ENCODE assay signal across 8 cellular contexts in genomic region chr2:43059183-43059897, GRCh38.
A peak's percentile ranks its signal among the peaks of the same experiment; 100 is the strongest.
DNase-seq lines count a peak whose midpoint lies in the region; ATAC-seq and TF ChIP-seq lines count a peak whose summit lies in the region.

No MANE protein-coding gene starts in this region.

- intact Hi-C loops in CD8-positive, alpha-beta T cell (cut with DNase I, micrococcal nuclease) = loop anchor here in 1 of 2 experiments (2.0 to 5.0 kb wide), 3 partner anchors 73 to 169 kb away; no protein-coding TSS in a partner anchor
- intact Hi-C loops in naive thymus-derived CD4-positive, alpha-beta T cell (cut with micrococcal nuclease) = loop anchor here in 1 of 2 donors (1.0 to 2.0 kb wide), 3 partner anchors 8 to 170 kb away; no protein-coding TSS in a partner anchor

- no peaks in the 10 kb centered on the region for H3K36me3 ChIP-seq in CD8-positive, alpha-beta T cell (ENCODE audit: insufficient read depth, low read length)
- no peaks in the 10 kb centered on the region for H3K36me3 ChIP-seq in naive thymus-derived CD4-positive, alpha-beta T cell (ENCODE audit: control insufficient read depth in 2 of 3, insufficient read depth in 3 of 3, low read length in 3 of 3)

- H3K27me3 ChIP-seq in CD8-positive, alpha-beta T cell (ENCODE audit: insufficient read depth, low read length) = no peaks in the 10 kb centered on the region
- H3K27me3 ChIP-seq in naive thymus-derived CD4-positive, alpha-beta T cell (ENCODE audit: control insufficient read depth in 2 of 2, insufficient read depth in 2 of 2, low read length in 2 of 2) = no peaks in the 10 kb centered on the region

- peak; percentile 85 for ATAC-seq in CD8-positive, alpha-beta T cell
- peak; percentile 61 for ATAC-seq in HG02588 (IDR thresholded peaks at IDR 0.05; ENCODE audit: unreplicated experiment)
- ATAC-seq in effector memory CD8-positive, alpha-beta T cell (replicated peaks) = peak; percentile 85
- peak; percentile 88 for ATAC-seq in naive thymus-derived CD4-positive, alpha-beta T cell

- peak overlapping the region; percentile 36 for H3K27ac ChIP-seq in CD8-positive, alpha-beta T cell (ENCODE audit: low read depth, low read length)
- peak overlapping the region; percentile 52 for H3K27ac ChIP-seq in naive thymus-derived CD4-positive, alpha-beta T cell (ENCODE audit: low read depth, low read length)
- peak overlapping the region; percentile 35 for H3K27ac ChIP-seq in substantia nigra (ENCODE audit: low read depth, low read length, poor library complexity, severe bottlenecking)

- POLR2A ChIA-PET in CD8-positive, alpha-beta T cell (lab: Charles Lee) = interaction anchor here (0.7 to 1.6 kb wide), 3 partner anchors 8 to 162 kb away, joined by 3 to 5 read pairs (median 5); no protein-coding TSS in a partner anchor
- POLR2A ChIA-PET in naive thymus-derived CD4-positive, alpha-beta T cell (lab: Charles Lee) = interaction anchor here (0.7 to 2.0 kb wide), 12 partner anchors 9 to 170 kb away, joined by 3 to 5 read pairs (median 3); partner anchors contain the start of gene ZFP36L2

- peak overlapping the region; percentile 46 for H3K4me3 Mint-ChIP-seq in CD8-positive, alpha-beta T cell
- peak overlapping the region; percentile 53 to 59 for H3K4me3 Mint-ChIP-seq in effector memory CD8-positive, alpha-beta T cell
- peak overlapping the region; percentile 46 to 80 (median 66) for H3K4me3 Mint-ChIP-seq in naive thymus-derived CD4-positive, alpha-beta T cell

- no peaks in the 10 kb centered on the region for H3K9me3 Mint-ChIP-seq in CD8-positive, alpha-beta T cell
- no peaks in the 10 kb centered on the region for H3K9me3 Mint-ChIP-seq in effector memory CD8-positive, alpha-beta T cell
- H3K9me3 Mint-ChIP-seq in naive thymus-derived CD4-positive, alpha-beta T cell = peaks cover 0 to 5% (median 0%) of the 10 kb centered on the region in 11 donors

- H3K4me1 ChIP-seq in CD8-positive, alpha-beta T cell (ENCODE audit: insufficient read depth, low read length) = peaks cover 27% of the 10 kb centered on the region
- H3K4me1 ChIP-seq in naive thymus-derived CD4-positive, alpha-beta T cell (ENCODE audit: control insufficient read depth in 2 of 2, insufficient read depth in 2 of 2, low read length in 2 of 2) = peaks cover 26 to 27% of the 10 kb centered on the region in 2 donors

- TF ChIP-seq CTCF in CD8-positive, alpha-beta T cell (IDR thresholded peaks at IDR 0.05) = no peak

- peaks cover 28% of the 10 kb centered on the region for H3K4me1 Mint-ChIP-seq in CD8-positive, alpha-beta T cell (ENCODE audit: low read depth)
- H3K4me1 Mint-ChIP-seq in effector memory CD8-positive, alpha-beta T cell (ENCODE audit: low read depth in 2 of 2) = peaks cover 19 to 25% of the 10 kb centered on the region in 2 donors
- H3K4me1 Mint-ChIP-seq in naive thymus-derived CD4-positive, alpha-beta T cell = peaks cover 25 to 54% (median 47%) of the 10 kb centered on the region in 7 donors

- no peaks in the 10 kb centered on the region for H3K36me3 Mint-ChIP-seq in CD8-positive, alpha-beta T cell
- H3K36me3 Mint-ChIP-seq in effector memory CD8-positive, alpha-beta T cell (ENCODE audit: insufficient read depth) = peaks cover 9% of the 10 kb centered on the region
- peaks cover 0 to 13% (median 4%) of the 10 kb centered on the region in 5 donors for H3K36me3 Mint-ChIP-seq in naive thymus-derived CD4-positive, alpha-beta T cell

- H3K4me3 ChIP-seq in CD8-positive, alpha-beta T cell (ENCODE audit: low read depth, low read length) = no peak overlapping the region
- H3K4me3 ChIP-seq in naive thymus-derived CD4-positive, alpha-beta T cell (ENCODE audit: low read length) = peak overlapping the region; percentile 17

- peak overlapping the region; percentile 87 for H3K27ac Mint-ChIP-seq in CD8-positive, alpha-beta T cell
- peak overlapping the region; percentile 84 to 92 for H3K27ac Mint-ChIP-seq in effector memory CD8-positive, alpha-beta T cell
- peak overlapping the region; percentile 79 to 95 (median 89) for H3K27ac Mint-ChIP-seq in naive thymus-derived CD4-positive, alpha-beta T cell

- CTCF ChIA-PET in CD8-positive, alpha-beta T cell (lab: Charles Lee) = interaction anchor here (0.9 to 1.5 kb wide), 2 partner anchors 8 to 170 kb away, joined by 3 to 6 read pairs; no protein-coding TSS in a partner anchor
- CTCF ChIA-PET in naive thymus-derived CD4-positive, alpha-beta T cell (lab: Charles Lee) = interaction anchor here (0.6 to 1.0 kb wide), 2 partner anchors 8 to 170 kb away, joined by 3 read pairs; no protein-coding TSS in a partner anchor

- DNase-seq in CD8-positive, alpha-beta T cell = peak; percentile 8 to 70 (median 50)
- DNase-seq in NCI-H2171 (lab: John Stamatoyannopoulos, UW) (peak; percentile 78), substantia nigra (lab: John Stamatoyannopoulos, UW) (peak in 44 of 49 donors; percentile 31 to 89 (median 70)), SHP77 treated with DMSO at 0.1 percent for 48 hours (lab: John Stamatoyannopoulos, UW) (no peak)
- peak; percentile 79 for DNase-seq in activated CD8-positive, alpha-beta memory T cell treated with anti-CD3 and anti-CD28 coated beads for 24 hours
- peak; percentile 28 to 50 (median 45) for DNase-seq in effector memory CD8-positive, alpha-beta T cell
- DNase-seq in naive thymus-derived CD4-positive, alpha-beta T cell = peak in 8 of 9 donors; percentile 49 to 79 (median 70)

- H3K27me3 Mint-ChIP-seq in CD8-positive, alpha-beta T cell (ENCODE audit: low read depth) = no peaks in the 10 kb centered on the region
- no peaks in the 10 kb centered on the region for H3K27me3 Mint-ChIP-seq in effector memory CD8-positive, alpha-beta T cell
- peaks cover 0 to 3% (median 0%) of the 10 kb centered on the region in 5 donors for H3K27me3 Mint-ChIP-seq in naive thymus-derived CD4-positive, alpha-beta T cell

- H3K9me3 ChIP-seq in CD8-positive, alpha-beta T cell (ENCODE audit: low read length) = no peaks in the 10 kb centered on the region
- no peaks in the 10 kb centered on the region for H3K9me3 ChIP-seq in naive thymus-derived CD4-positive, alpha-beta T cell (ENCODE audit: control insufficient read depth in 2 of 3, low read length in 3 of 3)
